Comparison of ENCODE assay signal across 8 cellular contexts in the genomic region with DNA sequence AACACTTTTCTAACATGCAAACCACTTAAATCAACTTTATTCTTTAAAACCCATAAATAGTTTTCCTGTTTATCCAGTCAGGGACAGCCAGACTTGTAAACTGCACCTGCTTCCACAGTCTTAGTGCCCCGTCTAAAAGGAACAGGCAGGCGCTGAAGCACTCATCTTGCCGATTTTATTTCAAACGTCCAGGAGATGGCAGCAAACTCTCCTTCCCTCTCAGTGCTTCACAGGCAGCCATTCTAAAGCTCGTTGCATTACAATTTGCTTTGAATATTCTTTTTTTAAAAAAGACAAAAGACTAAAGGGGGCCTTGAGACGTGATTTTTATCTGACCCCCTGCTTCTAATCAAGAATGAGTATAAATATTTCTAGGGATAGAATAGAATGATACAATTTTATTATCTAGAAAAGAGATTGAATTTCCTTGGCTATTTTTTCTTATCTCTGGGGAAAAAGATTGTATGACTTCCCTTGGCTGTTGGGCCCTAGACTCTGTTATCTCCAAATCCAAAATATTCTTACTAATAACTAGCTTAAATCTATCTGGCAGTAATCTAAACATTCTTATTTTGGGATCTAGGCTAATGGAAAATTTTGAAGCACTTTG.
A peak's percentile ranks its signal among the peaks of the same experiment; 100 is the strongest.
DNase-seq lines count a peak whose midpoint lies in the region; ATAC-seq and TF ChIP-seq lines count a peak whose summit lies in the region.

No MANE protein-coding gene starts in this region.

- no peak overlapping the region for H3K4me3 Mint-ChIP-seq in T-helper 17 cell
- no peak overlapping the region for H3K4me3 Mint-ChIP-seq in MCF 10A (ENCODE audit: unreplicated experiment)

- no peaks in the 10 kb centered on the region for H3K9me3 ChIP-seq in AG04450 (ENCODE audit: control insufficient read depth, insufficient read depth, low read length)
- no peaks in the 10 kb centered on the region for H3K9me3 ChIP-seq in T-helper 17 cell (ENCODE audit: control insufficient read depth, low read length, poor library complexity, severe bottlenecking)

- intact Hi-C loops in MCF 10A (cut with micrococcal nuclease), result loop anchor here (1.0 to 2.0 kb wide), 3 partner anchors 59 to 244 kb away; no protein-coding TSS in a partner anchor

- CTCF ChIA-PET in AG04450 (lab: Charles Lee), result interaction anchor here (0.6 to 4.5 kb wide), 25 partner anchors 9 to 251 kb away, joined by 3 to 49 read pairs (median 4); a partner anchor contains a TSS
- CTCF ChIA-PET in MCF 10A (lab: Yijun Ruan, JAX), result interaction anchor here (0.6 to 7.5 kb wide), 31 partner anchors 10 to 258 kb away, joined by 3 to 93 read pairs (median 4); a partner anchor contains a TSS

- ATAC-seq in GM18505 (IDR thresholded peaks at IDR 0.05; ENCODE audit: unreplicated experiment) (peak; percentile 77), HG02884 (IDR thresholded peaks at IDR 0.05; ENCODE audit: unreplicated experiment) (peak; percentile 76), T-helper 17 cell (peak; percentile 94)

- no TSS peak for BruUV-seq in MCF 10A (replicated peaks; lab: Mats Ljungman, UMichigan)

- H3K27ac ChIP-seq in AG04450 (ENCODE audit: low read depth, low read length), result no peak overlapping the region

- H3K27ac Mint-ChIP-seq in T-helper 17 cell (peak overlapping the region; percentile 24), MCF 10A (ENCODE audit: low read depth, unreplicated experiment) (no peak overlapping the region)

- H3K36me3 Mint-ChIP-seq in T-helper 17 cell (ENCODE audit: low read depth) (peaks cover under 1% of the 10 kb centered on the region), MCF 10A (ENCODE audit: insufficient read depth, unreplicated experiment) (no peaks in the 10 kb centered on the region)

- no peaks in the 10 kb centered on the region for H3K27me3 Mint-ChIP-seq in T-helper 17 cell
- no peaks in the 10 kb centered on the region for H3K27me3 Mint-ChIP-seq in MCF 10A (ENCODE audit: insufficient read depth, unreplicated experiment)

- DNase-seq in AG04450 (ENCODE audit: low read depth, low spot score) (peak; percentile 61), NCI-H1436 (lab: John Stamatoyannopoulos, UW) (peak; percentile 30), T-helper 17 cell (peak in 2 of 3 donors; percentile 16 to 34), MCF 10A (ENCODE audit: unreplicated experiment) (peak; percentile 86), kidney glomerular epithelial cell (lab: John Stamatoyannopoulos, UW) (peak; percentile 47)
- DNase-seq in stimulated activated CD4-positive, alpha-beta T cell treated with anti-CD3 and anti-CD28 coated beads, Interleukin-4, amount 100 ng/mL, for 24 hours, result peak; percentile 60

- TF ChIP-seq CTCF in AG04450 (IDR thresholded peaks at IDR 0.05; ENCODE audit: low read depth, low read length) (peak; percentile 74), MCF 10A (IDR thresholded peaks at IDR 0.05; ENCODE audit: unreplicated experiment) (peak; percentile 63)

- H3K4me1 Mint-ChIP-seq in T-helper 17 cell (peaks cover 4% of the 10 kb centered on the region), MCF 10A (ENCODE audit: insufficient read depth, unreplicated experiment) (peaks cover 7% of the 10 kb centered on the region)

- no peaks in the 10 kb centered on the region for H3K9me3 Mint-ChIP-seq in MCF 10A (ENCODE audit: unreplicated experiment)

- POLR2A ChIA-PET in AG04450 (lab: Yijun Ruan, JAX), result interaction anchor here (2.6 kb wide), 1 partner anchor 171 kb away, joined by 12 read pairs; a partner anchor contains a TSS
- POLR2A ChIA-PET in MCF 10A (lab: Yijun Ruan, JAX), result interaction anchor here (0.6 to 5.6 kb wide), 14 partner anchors 14 to 258 kb away, joined by 3 to 82 read pairs (median 4); a partner anchor contains a TSS

- TF ChIP-seq POLR2A in GM18505 (IDR thresholded peaks at IDR 0.05; ENCODE audit: borderline replicate concordance, extremely low read depth, insufficient read depth, insufficient read length), result no peak

- no peak overlapping the region for H3K4me3 ChIP-seq in AG04450 (ENCODE audit: low read depth, low read length)

- H3K27me3 ChIP-seq in AG04450 (ENCODE audit: control insufficient read depth, insufficient read depth, low read length), result no peaks in the 10 kb centered on the region

Comparison
In these comparisons a context has a peak if more than half of its experiments do, and no peak if none do; other contexts are left out.
1. DNase-seq: peak in every context shown above with its lines; median percentile 86 in MCF 10A; 61 in AG04450; 60 in stimulated activated CD4-positive, alpha-beta T cell treated with anti-CD3 and anti-CD28 coated beads, Interleukin-4, amount 100 ng/mL, for 24 hours; 47 in kidney glomerular epithelial cell; 30 in NCI-H1436; 25 in T-helper 17 cell.